Comparison of ENCODE assay signal across 32 cellular contexts in genomic region chr4:7054106-7054880, GRCh38. TPM values are rescaled to one million over a fixed set of nuclear protein-coding genes. Genes with fewer than 3 reads are reported as not detected.
DNase-seq lines count a peak whose midpoint lies in the region; ATAC-seq and TF ChIP-seq lines count a peak whose summit lies in the region.
"Had no signal": no experiment of that assay in that cellular context is flagged by ENCODE, and none has a peak within 500 bp of the region (broad histone marks: within the 10 kb centered on the region; RNA-seq: fewer than 3 reads in every experiment).

No MANE protein-coding gene starts in this region.

- CTCF ChIA-PET in activated CD8-positive, alpha-beta T cell treated with anti-CD3 and anti-CD28 coated beads, Interleukin-2, amount 10 ng/mL, durations not matched to agents 7 days and 5 days (lab: Charles Lee), result interaction anchor here (1.8 to 4.3 kb wide), 2 partner anchors 11 to 14 kb away, joined by 4 to 27 read pairs; partner anchors contain the start of genes GRPEL1 and TADA2B
- CTCF ChIA-PET in activated CD8-positive, alpha-beta T cell treated with anti-CD3 and anti-CD28 coated beads for 36 hours (lab: Charles Lee), result interaction anchor here (1.0 to 1.6 kb wide), 4 partner anchors 11 to 181 kb away, joined by 3 to 8 read pairs (median 4); partner anchors contain the start of genes GRPEL1 and TADA2B
- CTCF ChIA-PET in Calu3 (lab: Charles Lee), result no interaction called here

- POLR2A ChIA-PET in activated CD8-positive, alpha-beta T cell treated with anti-CD3 and anti-CD28 coated beads, Interleukin-2, amount 10 ng/mL, durations not matched to agents 7 days and 5 days (lab: Charles Lee), result interaction anchor here (0.8 to 1.4 kb wide), 4 partner anchors 9 to 181 kb away, joined by 3 to 9 read pairs (median 3); partner anchors contain the start of gene GRPEL1
- POLR2A ChIA-PET in activated CD8-positive, alpha-beta T cell treated with anti-CD3 and anti-CD28 coated beads for 36 hours (lab: Charles Lee), result interaction anchor here (0.7 to 10.2 kb wide), 4 partner anchors 9 to 131 kb away, joined by 3 to 67 read pairs (median 11); partner anchors contain the start of gene TADA2B

- H3K27ac Mint-ChIP-seq in activated CD8-positive, alpha-beta T cell treated with anti-CD3 and anti-CD28 coated beads, Interleukin-2, amount 10 ng/mL, durations not matched to agents 7 days and 5 days, result peak overlapping the region; percentile 47
- H3K27ac Mint-ChIP-seq in activated CD8-positive, alpha-beta T cell treated with anti-CD3 and anti-CD28 coated beads for 36 hours, result no peak overlapping the region
- no peak overlapping the region for H3K27ac Mint-ChIP-seq in Calu3 (ENCODE audit: unreplicated experiment)
- H3K27ac Mint-ChIP-seq in effector memory CD8-positive, alpha-beta T cell, result peak overlapping the region; percentile 5 to 49
- H3K27ac Mint-ChIP-seq in progenitor cell of endocrine pancreas, result peak overlapping the region; percentile 90
- H3K27ac Mint-ChIP-seq: natural killer cell treated with Interleukin-12 subunit alpha and Interleukin-12 subunit beta and Interleukin-15 and Interleukin-18, amount 100 ng/mL, for 72 hours; stimulated activated naive CD8-positive, alpha-beta T cell treated with anti-CD3 and anti-CD28 coated beads, Interleukin-15, Interleukin-2, amounts not matched to agents 100 ng/mL and 50 ng/mL, for 24 hours; T-helper 1 cell treated with Interleukin-12 subunit alpha and Interleukin-12 subunit beta and Interleukin-4 antibody, amounts not matched to agents 30 μg/mL and 1 μg/mL, for 36 hours had no signal

- H3K4me3 Mint-ChIP-seq in activated CD8-positive, alpha-beta T cell treated with anti-CD3 and anti-CD28 coated beads, Interleukin-2, amount 10 ng/mL, durations not matched to agents 7 days and 5 days, result no peak overlapping the region
- no peak overlapping the region for H3K4me3 Mint-ChIP-seq in activated CD8-positive, alpha-beta T cell treated with anti-CD3 and anti-CD28 coated beads for 36 hours
- H3K4me3 Mint-ChIP-seq in Calu3 (ENCODE audit: low read depth, unreplicated experiment), result no peak overlapping the region
- no peak overlapping the region for H3K4me3 Mint-ChIP-seq in effector memory CD8-positive, alpha-beta T cell
- H3K4me3 Mint-ChIP-seq in progenitor cell of endocrine pancreas (ENCODE audit: low read depth), result no peak overlapping the region
- H3K4me3 Mint-ChIP-seq: activated CD4-positive, alpha-beta memory T cell treated with anti-CD3 and anti-CD28 coated beads for 36 hours; brain; natural killer cell treated with Interleukin-12 subunit alpha and Interleukin-12 subunit beta and Interleukin-15 and Interleukin-18, amount 100 ng/mL, for 72 hours; stimulated activated naive CD8-positive, alpha-beta T cell treated with anti-CD3 and anti-CD28 coated beads, Interleukin-15, Interleukin-2, amounts not matched to agents 100 ng/mL and 50 ng/mL, for 24 hours; T-helper 1 cell treated with Interleukin-12 subunit alpha and Interleukin-12 subunit beta and Interleukin-4 antibody, amounts not matched to agents 30 μg/mL and 1 μg/mL, for 36 hours had no signal

- H3K4me1 Mint-ChIP-seq in activated CD8-positive, alpha-beta T cell treated with anti-CD3 and anti-CD28 coated beads, Interleukin-2, amount 10 ng/mL, durations not matched to agents 7 days and 5 days (ENCODE audit: low read depth), result peaks cover 21% of the 10 kb centered on the region
- H3K4me1 Mint-ChIP-seq in activated CD8-positive, alpha-beta T cell treated with anti-CD3 and anti-CD28 coated beads for 36 hours (ENCODE audit: low read depth), result peaks cover 30% of the 10 kb centered on the region
- H3K4me1 Mint-ChIP-seq in Calu3 (ENCODE audit: low read depth, unreplicated experiment) (no peaks in the 10 kb centered on the region), progenitor cell of endocrine pancreas (ENCODE audit: low read depth) (peaks cover 3% of the 10 kb centered on the region)
- H3K4me1 Mint-ChIP-seq in effector memory CD8-positive, alpha-beta T cell (ENCODE audit: low read depth in 2 of 2), result peaks cover 16 to 17% of the 10 kb centered on the region in 2 donors

- no peaks in the 10 kb centered on the region for H3K9me3 Mint-ChIP-seq in activated CD8-positive, alpha-beta T cell treated with anti-CD3 and anti-CD28 coated beads, Interleukin-2, amount 10 ng/mL, durations not matched to agents 7 days and 5 days (ENCODE audit: insufficient read depth)
- no peaks in the 10 kb centered on the region for H3K9me3 Mint-ChIP-seq in activated CD8-positive, alpha-beta T cell treated with anti-CD3 and anti-CD28 coated beads for 36 hours
- H3K9me3 Mint-ChIP-seq in Calu3 (ENCODE audit: low read depth, unreplicated experiment) (no peaks in the 10 kb centered on the region), progenitor cell of endocrine pancreas (ENCODE audit: low read depth) (no peaks in the 10 kb centered on the region)
- H3K9me3 Mint-ChIP-seq in effector memory CD8-positive, alpha-beta T cell, result no peaks in the 10 kb centered on the region
- H3K9me3 Mint-ChIP-seq: activated CD4-positive, alpha-beta memory T cell treated with anti-CD3 and anti-CD28 coated beads for 36 hours; activated T-helper 2 cell treated with anti-CD3 and anti-CD28 coated beads, Interferon-gamma antibody, Interleukin-2, Interleukin-4, amounts not matched to agents 10 μg/mL and 5 μg/mL and 100 μg/mL, durations not matched to agents 14 hours and 24 hours and 36 hours; brain; natural killer cell treated with Interleukin-12 subunit alpha and Interleukin-12 subunit beta and Interleukin-15 and Interleukin-18, amount 100 ng/mL, for 72 hours; stimulated activated naive CD8-positive, alpha-beta T cell treated with anti-CD3 and anti-CD28 coated beads, Interleukin-15, Interleukin-2, amounts not matched to agents 100 ng/mL and 50 ng/mL, for 24 hours; T-helper 1 cell treated with Interleukin-12 subunit alpha and Interleukin-12 subunit beta and Interleukin-4 antibody, amounts not matched to agents 30 μg/mL and 1 μg/mL, for 36 hours had no signal

- H3K27me3 Mint-ChIP-seq in activated CD8-positive, alpha-beta T cell treated with anti-CD3 and anti-CD28 coated beads, Interleukin-2, amount 10 ng/mL, durations not matched to agents 7 days and 5 days (ENCODE audit: low read depth), result no peaks in the 10 kb centered on the region
- no peaks in the 10 kb centered on the region for H3K27me3 Mint-ChIP-seq in activated CD8-positive, alpha-beta T cell treated with anti-CD3 and anti-CD28 coated beads for 36 hours
- H3K27me3 Mint-ChIP-seq in Calu3 (ENCODE audit: unreplicated experiment), result no peaks in the 10 kb centered on the region
- no peaks in the 10 kb centered on the region for H3K27me3 Mint-ChIP-seq in effector memory CD8-positive, alpha-beta T cell
- no peaks in the 10 kb centered on the region for H3K27me3 Mint-ChIP-seq in progenitor cell of endocrine pancreas
- H3K27me3 Mint-ChIP-seq: activated CD4-positive, alpha-beta memory T cell treated with anti-CD3 and anti-CD28 coated beads for 36 hours; brain; natural killer cell treated with Interleukin-12 subunit alpha and Interleukin-12 subunit beta and Interleukin-15 and Interleukin-18, amount 100 ng/mL, for 72 hours; stimulated activated naive CD8-positive, alpha-beta T cell treated with anti-CD3 and anti-CD28 coated beads, Interleukin-15, Interleukin-2, amounts not matched to agents 100 ng/mL and 50 ng/mL, for 24 hours had no signal

- TF ChIP-seq CTCF in activated CD8-positive, alpha-beta T cell treated with anti-CD3 and anti-CD28 coated beads for 36 hours (IDR thresholded peaks at IDR 0.05), result no peak
- no peak for TF ChIP-seq CTCF in Calu3 (IDR thresholded peaks at IDR 0.05; ENCODE audit: unreplicated experiment)
- TF ChIP-seq CTCF in progenitor cell of endocrine pancreas (IDR thresholded peaks at IDR 0.05; ENCODE audit: unreplicated experiment), result no peak

- ATAC-seq in activated CD8-positive, alpha-beta T cell treated with anti-CD3 and anti-CD28 coated beads, Interleukin-2, amount 10 ng/mL, durations not matched to agents 7 days and 5 days, result no peak
- no peak for ATAC-seq in activated CD8-positive, alpha-beta T cell treated with anti-CD3 and anti-CD28 coated beads for 36 hours
- no peak for ATAC-seq in effector memory CD8-positive, alpha-beta T cell (replicated peaks)
- ATAC-seq in HG03108 (IDR thresholded peaks at IDR 0.05; ENCODE audit: unreplicated experiment) (no peak), GM18498 (IDR thresholded peaks at IDR 0.05; ENCODE audit: unreplicated experiment) (no peak), GM19455 (IDR thresholded peaks at IDR 0.05; ENCODE audit: unreplicated experiment) (no peak)
- ATAC-seq: left cardiac atrium; mucosa of descending colon; natural killer cell treated with Interleukin-12 subunit alpha and Interleukin-12 subunit beta and Interleukin-15 and Interleukin-18, amount 100 ng/mL, for 72 hours; pancreas had no signal

- TSS peak; percentile 15 for BruUV-seq in Calu3 (replicated peaks; lab: Mats Ljungman, UMichigan)

- H3K36me3 Mint-ChIP-seq in activated CD8-positive, alpha-beta T cell treated with anti-CD3 and anti-CD28 coated beads, Interleukin-2, amount 10 ng/mL, durations not matched to agents 7 days and 5 days (ENCODE audit: low read depth), result peaks cover 28% of the 10 kb centered on the region
- H3K36me3 Mint-ChIP-seq in activated CD8-positive, alpha-beta T cell treated with anti-CD3 and anti-CD28 coated beads for 36 hours (ENCODE audit: low read depth), result peaks cover 27% of the 10 kb centered on the region
- H3K36me3 Mint-ChIP-seq in Calu3 (ENCODE audit: insufficient read depth, unreplicated experiment) (peaks cover 9% of the 10 kb centered on the region), progenitor cell of endocrine pancreas (ENCODE audit: insufficient read depth) (peaks cover 12% of the 10 kb centered on the region)
- peaks cover 70% of the 10 kb centered on the region for H3K36me3 Mint-ChIP-seq in effector memory CD8-positive, alpha-beta T cell (ENCODE audit: insufficient read depth)

- intact Hi-C loops in activated CD8-positive, alpha-beta T cell treated with anti-CD3 and anti-CD28 coated beads for 36 hours (cut with micrococcal nuclease), result no loop called here
- intact Hi-C loops in Calu3 (cut with micrococcal nuclease; ENCODE audit: unreplicated experiment), result no loop called here

- no peak for DNase-seq in activated CD8-positive, alpha-beta T cell treated with anti-CD3 and anti-CD28 coated beads, Interleukin-2, amount 10 ng/mL, durations not matched to agents 7 days and 5 days
- DNase-seq in activated CD8-positive, alpha-beta T cell treated with anti-CD3 and anti-CD28 coated beads for 36 hours, result no peak
- DNase-seq in Calu3 (no peak), progenitor cell of endocrine pancreas (ENCODE audit: low spot score, unreplicated experiment) (no peak)
- DNase-seq in effector memory CD8-positive, alpha-beta T cell, result no peak
- DNase-seq: activated CD4-positive, alpha-beta memory T cell treated with anti-CD3 and anti-CD28 coated beads for 36 hours; activated CD4-positive, CD25-positive, alpha-beta regulatory T cell; activated CD8-positive, alpha-beta memory T cell treated with anti-CD3 and anti-CD28 coated beads, Interleukin-2, amount 50 U/mL, for 48 hours; cerebellar nuclear complex; DMS 273 treated with DMSO at 0.1 percent for 48 hours; dorsolateral prefrontal cortex; KBM-7; left cardiac atrium; MG63; NCI-H1105; NCI-H2029 treated with DMSO at 0.1 percent for 48 hours; NCI-H524 treated with DMSO at 0.1 percent for 48 hours; NK-92 treated with Interleukin-12 subunit alpha and Interleukin-12 subunit beta, amount 100 ng/mL, for 24 hours; Right ventricle myocardium superior; small intestine; stimulated activated CD4-positive, alpha-beta T cell treated with anti-CD3 and anti-CD28 coated beads, Interleukin-1b, Interleukin-23, amount 100 ng/mL, for 48 hours; uterus had no signal

RNA-seq across cellular contexts. Expression of gene TADA2B, which starts 11.1 kb away (rescaled TPM):
- 10 to 100 TPM; 16.6 to 16.8 TPM for total RNA-seq in activated CD8-positive, alpha-beta T cell treated with anti-CD3 and anti-CD28 coated beads, Interleukin-2, amount 10 ng/mL, durations not matched to agents 7 days and 5 days
- 10 to 100 TPM in 1 of 2 experiments, 1 to 10 TPM in 1; 7.7 to 10.0 TPM for total RNA-seq in activated CD8-positive, alpha-beta T cell treated with anti-CD3 and anti-CD28 coated beads for 36 hours
- total RNA-seq in Calu3 (2022), result 15.1 and 15.8 TPM in 2 replicates
- total RNA-seq in progenitor cell of endocrine pancreas, result 21.2 and 21.8 TPM in 2 replicates

RNA-seq across cellular contexts. Expression of gene GRPEL1, which starts 13.6 kb away (rescaled TPM):
- 10 to 100 TPM; 43.1 to 49.4 TPM for total RNA-seq in activated CD8-positive, alpha-beta T cell treated with anti-CD3 and anti-CD28 coated beads, Interleukin-2, amount 10 ng/mL, durations not matched to agents 7 days and 5 days
- 10 to 100 TPM; 82.4 to 84.5 TPM for total RNA-seq in activated CD8-positive, alpha-beta T cell treated with anti-CD3 and anti-CD28 coated beads for 36 hours
- total RNA-seq in Calu3 (2022) (32.2 and 40.4 TPM in 2 replicates), progenitor cell of endocrine pancreas (18.2 and 18.4 TPM in 2 replicates)

Comparison
In these comparisons a context has a peak if more than half of its experiments do, and no peak if none do; other contexts are left out.
1. H3K27ac Mint-ChIP-seq: peak in activated CD8-positive, alpha-beta T cell treated with anti-CD3 and anti-CD28 coated beads, Interleukin-2, amount 10 ng/mL, durations not matched to agents 7 days and 5 days (single experiment), effector memory CD8-positive, alpha-beta T cell (2 of 2) and progenitor cell of endocrine pancreas (single experiment); none in activated CD8-positive, alpha-beta T cell treated with anti-CD3 and anti-CD28 coated beads for 36 hours (single experiment) and Calu3 (single experiment).